In genomic region chr16:592518-593306, GRCh38 we compare ENCODE assay signal across 1 cellular context.
TF ChIP-seq lines count a peak whose summit lies in the region.

No MANE protein-coding gene starts in this region.

TF ChIP-seq in HEK293, 187 proteins besides CTCF, POLR2A, EP300 and RAD21 (continued from another document and continues in another):
- TF ChIP-seq ZNF148 (tag by site-specific recombination; IDR thresholded peaks at IDR 0.05; ENCODE audit: borderline replicate concordance) (no peak), GLIS1 (tag by site-specific recombination; IDR thresholded peaks at IDR 0.05) (peak; percentile 92), ZSCAN16 (tag by site-specific recombination; IDR thresholded peaks at IDR 0.05) (no peak), PBX3 (CRISPR knock-in tag; IDR thresholded peaks at IDR 0.05) (no peak), ZNF324 (tag by site-specific recombination; IDR thresholded peaks at IDR 0.05) (no peak), ZNF585B (tag by site-specific recombination; IDR thresholded peaks at IDR 0.05) (no peak), ZNF544 (tag by site-specific recombination; IDR thresholded peaks at IDR 0.05) (no peak), ZNF404 (tag by site-specific recombination; IDR thresholded peaks at IDR 0.05) (no peak), ZNF571 (tag by site-specific recombination; IDR thresholded peaks at IDR 0.05) (no peak), ZNF600 (tag by site-specific recombination; IDR thresholded peaks at IDR 0.05) (peak; percentile 70; the same call in 1 of the 2 replicates), WT1 (tag by site-specific recombination; IDR thresholded peaks at IDR 0.05) (no peak), ZNF398 (tag by site-specific recombination; IDR thresholded peaks at IDR 0.05) (no peak), ZNF513 (tag by site-specific recombination; IDR thresholded peaks at IDR 0.05) (no peak), KLF17 (tag by site-specific recombination; IDR thresholded peaks at IDR 0.05) (peak; percentile 71), ZNF223 (tag by site-specific recombination; IDR thresholded peaks at IDR 0.05) (no peak), REPIN1 (tag by site-specific recombination; IDR thresholded peaks at IDR 0.05; ENCODE audit: low read depth) (no peak), ZBTB49 (tag by site-specific recombination; IDR thresholded peaks at IDR 0.05; ENCODE audit: low read depth) (no peak), HOXC10 (CRISPR knock-in tag; IDR thresholded peaks at IDR 0.05) (no peak), ZBTB7A (tag by site-specific recombination; IDR thresholded peaks at IDR 0.05; ENCODE audit: low read depth) (no peak), SCRT1 (tag by site-specific recombination; IDR thresholded peaks at IDR 0.05; ENCODE audit: borderline replicate concordance) (no peak), ZNF138 (tag by site-specific recombination; IDR thresholded peaks at IDR 0.05; ENCODE audit: borderline replicate concordance) (no peak), ZNF561 (tag by site-specific recombination; IDR thresholded peaks at IDR 0.05; ENCODE audit: borderline replicate concordance) (no peak), ZBTB21 (tag by site-specific recombination; IDR thresholded peaks at IDR 0.05) (no peak), ZNF837 (tag by site-specific recombination; IDR thresholded peaks at IDR 0.05) (no peak), SCRT2 (tag by site-specific recombination; IDR thresholded peaks at IDR 0.05) (no peak), ZNF629 (tag by site-specific recombination; IDR thresholded peaks at IDR 0.05) (peak; percentile 43), BCL11B (tag by site-specific recombination; IDR thresholded peaks at IDR 0.05; ENCODE audit: low read depth) (no peak), ZNF350 (tag by site-specific recombination; IDR thresholded peaks at IDR 0.05) (no peak), ZNF174 (tag by site-specific recombination; IDR thresholded peaks at IDR 0.05) (no peak), ZNF146 (tag by site-specific recombination; IDR thresholded peaks at IDR 0.05) (no peak), ZNF433 (tag by site-specific recombination; IDR thresholded peaks at IDR 0.05; ENCODE audit: low read depth) (no peak), ZNF114 (tag by site-specific recombination; IDR thresholded peaks at IDR 0.05) (no peak), ZNF266 (tag by site-specific recombination; IDR thresholded peaks at IDR 0.05; ENCODE audit: low read depth) (no peak), ZSCAN5A (tag by site-specific recombination; IDR thresholded peaks at IDR 0.05) (no peak), ZEB2 (tag by site-specific recombination; IDR thresholded peaks at IDR 0.05) (peak; percentile 91; the same call in 1 of the 2 replicates), ZNF580 (tag by site-specific recombination; IDR thresholded peaks at IDR 0.05) (no peak), ZXDB (tag by site-specific recombination; IDR thresholded peaks at IDR 0.05) (peak; percentile 82), ZNF785 (tag by site-specific recombination; IDR thresholded peaks at IDR 0.05) (no peak), ZNF335 (tag by site-specific recombination; conservative IDR thresholded peaks at IDR 0.05) (0 out of 2 replicates have a peak, but pooled peaks have one; percentile 14), ZNF610 (tag by site-specific recombination; IDR thresholded peaks at IDR 0.05; ENCODE audit: borderline replicate concordance) (no peak), ZNF777 (tag by site-specific recombination; IDR thresholded peaks at IDR 0.05; ENCODE audit: borderline replicate concordance) (no peak), ZNF169 (tag by site-specific recombination; IDR thresholded peaks at IDR 0.05) (no peak), ZNF639 (tag by site-specific recombination; IDR thresholded peaks at IDR 0.05) (peak; percentile 67), ZBTB48 (tag by site-specific recombination; IDR thresholded peaks at IDR 0.05) (no peak), ZNF366 (tag by site-specific recombination; conservative IDR thresholded peaks at IDR 0.05) (peak; percentile 44; the same call in 1 of the 2 replicates), REST (tag by site-specific recombination; IDR thresholded peaks at IDR 0.05) (no peak), ZFP41 (tag by site-specific recombination; IDR thresholded peaks at IDR 0.05; ENCODE audit: borderline replicate concordance) (no peak), ZSCAN23 (tag by site-specific recombination; IDR thresholded peaks at IDR 0.05) (no peak), ZNF362 (tag by site-specific recombination; IDR thresholded peaks at IDR 0.05) (no peak)
